Comparison of ENCODE assay signal across 8 cellular contexts in genomic region chr6:100229512-100229911, GRCh38.
DNase-seq lines count a peak whose midpoint lies in the region; ATAC-seq and TF ChIP-seq lines count a peak whose summit lies in the region.

No MANE protein-coding gene starts in this region.

- no peak for TF ChIP-seq POLR2A in gastrocnemius medialis (IDR thresholded peaks at IDR 0.05)

- H3K4me3 ChIP-seq in gastrocnemius medialis, result peak overlapping the region in 3 of 4 donors; percentile 49 to 61 (median 51)

- DNase-seq in DMS153 (lab: John Stamatoyannopoulos, UW), result peak; percentile 45
- no peak for DNase-seq in DMS153 treated with DMSO at 0.1 percent for 48 hours (lab: John Stamatoyannopoulos, UW; ENCODE audit: unreplicated experiment)
- peak; percentile 77 for DNase-seq in NCI-H748 (lab: John Stamatoyannopoulos, UW; ENCODE audit: unreplicated experiment)
- DNase-seq in epithelial cell of prostate (ENCODE audit: low read depth, low spot score), result no peak
- no peak for DNase-seq in gastrocnemius medialis
- no peak for DNase-seq in EL
- no peak for DNase-seq in NCI-H69 (lab: John Stamatoyannopoulos, UW)
- DNase-seq in GM20000 (ENCODE audit: low spot score), result no peak

- no peaks in the 10 kb centered on the region for H3K27me3 ChIP-seq in gastrocnemius medialis

- H3K9me3 ChIP-seq in gastrocnemius medialis, result no peaks in the 10 kb centered on the region

- no peak for ATAC-seq in gastrocnemius medialis

- H3K36me3 ChIP-seq in gastrocnemius medialis, result no peaks in the 10 kb centered on the region

- in situ Hi-C loops in gastrocnemius medialis (cut with MboI; ENCODE audit: low sequenced_read_pairs in 4 of 4), result no loop called here

- intact Hi-C loops in gastrocnemius medialis (cut with DNase I; ENCODE audit: low total_unique reads), result no loop called here

- TF ChIP-seq CTCF in gastrocnemius medialis (IDR thresholded peaks at IDR 0.05 in 4 of 5, conservative IDR thresholded peaks at IDR 0.05 in 1 of 5) (no peak), GM20000 (IDR thresholded peaks at IDR 0.05; ENCODE audit: extremely low read depth, missing control alignments) (no peak)

- H3K27ac ChIP-seq in epithelial cell of prostate (peak overlapping the region; percentile 61), gastrocnemius medialis (no peak overlapping the region)

- peaks cover 0 to 8% of the 10 kb centered on the region in 2 donors for H3K4me1 ChIP-seq in gastrocnemius medialis

Comparison
In these comparisons a context has a peak if more than half of its experiments do, and no peak if none do; other contexts are left out.
1. DNase-seq: peak in DMS153 (single experiment) and NCI-H748 (single experiment); none in DMS153 treated with DMSO at 0.1 percent for 48 hours (single experiment), epithelial cell of prostate (single experiment), gastrocnemius medialis (0 of 2), EL (single experiment), NCI-H69 (single experiment) and GM20000 (single experiment).